In the genomic region with DNA sequence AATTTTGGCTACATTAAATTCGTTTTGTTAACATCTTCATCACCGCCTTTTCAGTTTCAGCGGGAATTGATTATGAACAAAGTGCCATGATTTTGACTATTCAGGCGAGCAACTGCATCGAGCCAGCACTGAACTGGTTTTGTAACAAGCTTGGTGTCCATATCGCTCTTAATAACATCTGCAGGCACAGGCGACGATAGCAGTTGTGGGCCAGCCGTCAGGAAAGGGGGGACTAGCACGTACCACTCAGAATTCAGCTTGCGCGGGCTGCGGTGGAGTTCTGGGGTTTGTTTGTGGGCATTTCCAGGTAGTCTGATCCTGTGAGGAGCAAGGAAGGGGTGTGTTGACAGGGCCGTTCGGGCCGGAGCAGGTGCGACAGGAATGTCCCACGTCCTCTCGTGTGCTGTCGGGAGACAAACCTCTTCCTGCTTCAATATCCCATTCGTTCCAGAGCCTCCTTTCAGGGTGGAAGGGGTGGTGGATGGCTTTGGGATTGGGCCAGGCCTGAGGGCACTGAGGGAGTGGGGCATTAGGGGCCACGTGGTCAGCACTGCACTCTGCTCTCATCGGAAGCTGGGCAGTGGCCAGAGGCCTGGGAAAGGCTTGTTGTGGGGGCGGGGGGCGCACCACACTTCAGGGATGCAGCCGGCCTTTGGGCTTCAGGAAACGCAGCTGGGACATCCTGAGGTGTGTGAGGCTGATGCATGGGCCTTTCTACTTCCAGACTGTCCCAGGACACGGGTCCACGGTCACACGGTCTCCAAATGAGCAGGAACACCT, we compare ENCODE assay signal across 16 cellular contexts. TPM values are rescaled to one million over a fixed set of nuclear protein-coding genes. Genes with fewer than 3 reads are reported as not detected.
A peak's percentile ranks its signal among the peaks of the same experiment; 100 is the strongest.
DNase-seq lines count a peak whose midpoint lies in the region; ATAC-seq and TF ChIP-seq lines count a peak whose summit lies in the region.
"Had no signal": no experiment of that assay in that cellular context is flagged by ENCODE, and none has a peak within 500 bp of the region (broad histone marks: within the 10 kb centered on the region; RNA-seq: fewer than 3 reads in every experiment).

No MANE protein-coding gene starts in this region.

- H3K4me3 Mint-ChIP-seq in natural killer cell treated with Interleukin-12 subunit alpha and Interleukin-12 subunit beta and Interleukin-15 and Interleukin-18, amount 100 ng/mL, for 72 hours, result no peak overlapping the region
- H3K4me3 Mint-ChIP-seq in natural killer cell, result no peak overlapping the region
- no peak overlapping the region for H3K4me3 Mint-ChIP-seq in endodermal cell
- H3K4me3 Mint-ChIP-seq: activated CD8-positive, alpha-beta memory T cell treated with anti-CD3 and anti-CD28 coated beads, Interleukin-2, amount 10 ng/mL, durations not matched to agents 7 days and 5 days had no signal

- 94 to 97% methylated on average over 18 to 30 of the region's 30 CpGs for WGBS in endodermal cell (ENCODE audit: insufficient coverage in 1 of 2, insufficient read length in 1 of 2), 2 experiments

- H3K4me1 ChIP-seq in endodermal cell (ENCODE audit: control insufficient read depth, insufficient read depth, low read length) (no peaks in the 10 kb centered on the region), lower lobe of right lung (peaks cover 69% of the 10 kb centered on the region), upper lobe of right lung (peaks cover 64% of the 10 kb centered on the region)

- TF ChIP-seq CTCF in natural killer cell (IDR thresholded peaks at IDR 0.05), result no peak
- no peak for TF ChIP-seq CTCF in endodermal cell (conservative IDR thresholded peaks at IDR 0.05)
- no peak for TF ChIP-seq CTCF in lower lobe of right lung (IDR thresholded peaks at IDR 0.05)
- no peak for TF ChIP-seq CTCF in upper lobe of right lung (IDR thresholded peaks at IDR 0.05)

- no peak for ATAC-seq in natural killer cell treated with Interleukin-12 subunit alpha and Interleukin-12 subunit beta and Interleukin-15 and Interleukin-18, amount 100 ng/mL, for 72 hours
- no peak for ATAC-seq in natural killer cell
- ATAC-seq in lower lobe of right lung, result peak; percentile 18 to 19
- ATAC-seq in upper lobe of right lung, result peak; percentile 29
- ATAC-seq: activated CD8-positive, alpha-beta memory T cell treated with anti-CD3 and anti-CD28 coated beads, Interleukin-2, amount 10 ng/mL, durations not matched to agents 7 days and 5 days; body of pancreas had no signal

- H3K9me3 Mint-ChIP-seq in natural killer cell treated with Interleukin-12 subunit alpha and Interleukin-12 subunit beta and Interleukin-15 and Interleukin-18, amount 100 ng/mL, for 72 hours, result no peaks in the 10 kb centered on the region
- H3K9me3 Mint-ChIP-seq in natural killer cell, result no peaks in the 10 kb centered on the region
- H3K9me3 Mint-ChIP-seq in endodermal cell, result no peaks in the 10 kb centered on the region
- H3K9me3 Mint-ChIP-seq: T-cell had no signal

- DNase-seq in natural killer cell treated with Interleukin-12 subunit alpha and Interleukin-12 subunit beta and Interleukin-15 and Interleukin-18, amount 100 ng/mL, for 72 hours (ENCODE audit: low spot score), result peak; percentile 50
- DNase-seq in natural killer cell, result no peak
- DNase-seq in endodermal cell, result no peak
- DNase-seq in lower lobe of right lung, result no peak
- DNase-seq in upper lobe of right lung, result no peak
- DNase-seq in stimulated activated CD4-positive, alpha-beta T cell treated with anti-CD3 and anti-CD28 coated beads, Interleukin-4, amount 100 ng/mL, for 1 hour, result no peak
- DNase-seq in hepatic stellate cell (ENCODE audit: low spot score), result no peak
- no peak for DNase-seq in iPS-NIHi11 (ENCODE audit: low spot score)
- DNase-seq: activated CD8-positive, alpha-beta memory T cell treated with anti-CD3 and anti-CD28 coated beads, Interleukin-2, amount 10 ng/mL, durations not matched to agents 7 days and 5 days; activated gamma-delta T cell treated with Interleukin-2 at 50 U/mL for 16 hours; body of pancreas; Kasumi-1; RPMI8226; T-cell had no signal

- H3K27ac Mint-ChIP-seq in natural killer cell treated with Interleukin-12 subunit alpha and Interleukin-12 subunit beta and Interleukin-15 and Interleukin-18, amount 100 ng/mL, for 72 hours, result no peak overlapping the region
- H3K27ac Mint-ChIP-seq in natural killer cell, result peak overlapping the region in 1 of 2 donors; percentile 72
- H3K27ac Mint-ChIP-seq in endodermal cell, result peak overlapping the region; percentile 85
- H3K27ac Mint-ChIP-seq: activated CD8-positive, alpha-beta memory T cell treated with anti-CD3 and anti-CD28 coated beads, Interleukin-2, amount 10 ng/mL, durations not matched to agents 7 days and 5 days had no signal

- intact Hi-C loops in natural killer cell (cut with micrococcal nuclease) (no loop called here), lower lobe of right lung (cut with DNase I) (no loop called here), upper lobe of right lung (cut with DNase I) (no loop called here)

- no peaks in the 10 kb centered on the region for H3K36me3 Mint-ChIP-seq in natural killer cell treated with Interleukin-12 subunit alpha and Interleukin-12 subunit beta and Interleukin-15 and Interleukin-18, amount 100 ng/mL, for 72 hours
- H3K36me3 Mint-ChIP-seq in natural killer cell (no peaks in the 10 kb centered on the region), endodermal cell (ENCODE audit: low read depth) (peaks cover 2% of the 10 kb centered on the region)

- H3K27ac ChIP-seq in endodermal cell (ENCODE audit: low read depth, low read length) (no peak overlapping the region), lower lobe of right lung (no peak overlapping the region), upper lobe of right lung (no peak overlapping the region)
- H3K27ac ChIP-seq: body of pancreas, neutrophil had no signal

- H3K9me3 ChIP-seq in endodermal cell (ENCODE audit: control insufficient read depth, low read length) (no peaks in the 10 kb centered on the region), lower lobe of right lung (no peaks in the 10 kb centered on the region), upper lobe of right lung (no peaks in the 10 kb centered on the region)
- H3K9me3 ChIP-seq: body of pancreas, neutrophil had no signal

- H3K27me3 ChIP-seq in endodermal cell (ENCODE audit: control insufficient read depth, insufficient read depth, low read length, poor library complexity, severe bottlenecking) (no peaks in the 10 kb centered on the region), lower lobe of right lung (ENCODE audit: low read depth) (no peaks in the 10 kb centered on the region), upper lobe of right lung (no peaks in the 10 kb centered on the region)
- H3K27me3 ChIP-seq: body of pancreas, neutrophil had no signal

- H3K9ac ChIP-seq in endodermal cell (ENCODE audit: extremely low read depth, low read length, poor library complexity, severe bottlenecking), result no peak overlapping the region

- H3K4me1 Mint-ChIP-seq in natural killer cell treated with Interleukin-12 subunit alpha and Interleukin-12 subunit beta and Interleukin-15 and Interleukin-18, amount 100 ng/mL, for 72 hours (ENCODE audit: low read depth in 2 of 2), result peaks cover 20 to 24% of the 10 kb centered on the region in 2 donors
- H3K4me1 Mint-ChIP-seq in natural killer cell (peaks cover 20 to 33% of the 10 kb centered on the region in 2 donors), endodermal cell (peaks cover 3% of the 10 kb centered on the region)

- H3K36me3 ChIP-seq in endodermal cell (ENCODE audit: control insufficient read depth, insufficient read depth, low read length) (no peaks in the 10 kb centered on the region), lower lobe of right lung (no peaks in the 10 kb centered on the region), upper lobe of right lung (no peaks in the 10 kb centered on the region)
- H3K36me3 ChIP-seq: neutrophil had no signal

- no peaks in the 10 kb centered on the region for H3K27me3 Mint-ChIP-seq in natural killer cell treated with Interleukin-12 subunit alpha and Interleukin-12 subunit beta and Interleukin-15 and Interleukin-18, amount 100 ng/mL, for 72 hours
- H3K27me3 Mint-ChIP-seq in natural killer cell (ENCODE audit: low read depth in 2 of 2) (no peaks in the 10 kb centered on the region), endodermal cell (ENCODE audit: insufficient read depth) (no peaks in the 10 kb centered on the region)
- H3K27me3 Mint-ChIP-seq: activated CD8-positive, alpha-beta memory T cell treated with anti-CD3 and anti-CD28 coated beads, Interleukin-2, amount 10 ng/mL, durations not matched to agents 7 days and 5 days; T-cell had no signal

- H3K4me3 ChIP-seq in endodermal cell (ENCODE audit: low read length), result no peak overlapping the region
- no peak overlapping the region for H3K4me3 ChIP-seq in lower lobe of right lung
- no peak overlapping the region for H3K4me3 ChIP-seq in upper lobe of right lung
- H3K4me3 ChIP-seq: body of pancreas, lung had no signal

RNA-seq across cellular contexts. Expression of a gene that starts 39.1 kb away (rescaled TPM):
- total RNA-seq in natural killer cell treated with Interleukin-12 subunit alpha and Interleukin-12 subunit beta and Interleukin-15 and Interleukin-18, amount 100 ng/mL, for 72 hours, result 10 to 100 TPM; 16.5 to 42.7 TPM
- total RNA-seq in natural killer cell (100 to 1,000 TPM in 2 of 3 donors, 10 to 100 TPM in 1; 96.9 to 145 (median 140) TPM), endodermal cell (10 to 100 TPM; 65.4 to 79.2 TPM), lower lobe of right lung (90.0 TPM), upper lobe of right lung (89.6 TPM)
- polyA plus RNA-seq in endodermal cell (2013, experiment 1 of 2), result 39.9 TPM
- polyA plus RNA-seq in endodermal cell (2013, experiment 2 of 2), result 37.7 TPM

Comparison
In these comparisons a context has a peak if more than half of its experiments do, and no peak if none do; other contexts are left out.
1. ATAC-seq: peak in lower lobe of right lung (2 of 2) and upper lobe of right lung (single experiment); none in natural killer cell treated with Interleukin-12 subunit alpha and Interleukin-12 subunit beta and Interleukin-15 and Interleukin-18, amount 100 ng/mL, for 72 hours (0 of 2) and natural killer cell (0 of 3).